Comparison of ENCODE assay signal across 12 cellular contexts in the genomic region with DNA sequence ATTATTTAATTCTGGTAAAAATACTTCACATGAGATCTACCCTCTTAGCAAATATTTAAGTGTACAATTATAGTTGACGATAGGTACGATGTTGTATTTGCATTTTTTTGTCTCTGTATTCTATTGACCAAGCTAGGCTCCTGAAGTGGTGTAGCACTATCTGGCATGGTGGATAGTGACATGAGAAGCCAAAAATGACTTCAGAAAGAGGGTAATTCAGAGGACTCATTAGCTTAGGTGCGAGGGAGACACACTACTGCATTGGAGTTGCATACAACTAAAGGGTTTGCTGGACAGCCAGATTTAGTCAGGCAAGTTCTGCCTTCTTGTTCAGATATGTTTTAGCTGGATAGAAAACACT. TPM values are rescaled to one million over a fixed set of nuclear protein-coding genes. Genes with fewer than 3 reads are reported as not detected.
A peak's percentile ranks its signal among the peaks of the same experiment; 100 is the strongest.
DNase-seq lines count a peak whose midpoint lies in the region; ATAC-seq, FAIRE-seq and TF ChIP-seq lines count a peak whose summit lies in the region.
"Had no signal": no experiment of that assay in that cellular context is flagged by ENCODE, and none has a peak within 500 bp of the region (broad histone marks: within the 10 kb centered on the region; RNA-seq: fewer than 3 reads in every experiment).

No MANE protein-coding gene starts in this region.

- no peaks in the 10 kb centered on the region for H3K27me3 ChIP-seq in breast epithelium

- H3K4me3 Mint-ChIP-seq in naive B cell: peak overlapping the region; percentile 56 to 87 (median 75)

- H3K4me1 Mint-ChIP-seq in naive B cell: peaks cover 34 to 51% (median 35%) of the 10 kb centered on the region in 3 donors

- no peak overlapping the region for H3K4me3 ChIP-seq in breast epithelium

- no peak for TF ChIP-seq POLR2A in breast epithelium (IDR thresholded peaks at IDR 0.05)

- ATAC-seq in GM21825 (IDR thresholded peaks at IDR 0.05; ENCODE audit: unreplicated experiment): peak; percentile 60
- ATAC-seq in HG03280 (IDR thresholded peaks at IDR 0.05; ENCODE audit: unreplicated experiment): peak; percentile 49
- peak; percentile 45 to 47 for ATAC-seq in naive B cell (ENCODE audit: low read depth in 2 of 2)

- H3K9me3 Mint-ChIP-seq in naive B cell: peaks cover 3 to 20% (median 8%) of the 10 kb centered on the region in 7 donors

- DNase-seq in GM19239 (ENCODE audit: insufficient read length, low spot score) (no peak), naive B cell (no peak), breast epithelium (ENCODE audit: low spot score in 2 of 2) (no peak), NCI-H1436 treated with DMSO at 0.1 percent for 48 hours (lab: John Stamatoyannopoulos, UW) (no peak), KBM-7 (no peak)
- DNase-seq: DMS153; kidney glomerular epithelial cell; stimulated activated CD4-positive, alpha-beta T cell treated with anti-CD3 and anti-CD28 coated beads, Interleukin-2, amount 100 ng/mL, for 48 hours; substantia nigra; T1000 had no signal

- TF ChIP-seq CTCF in breast epithelium (IDR thresholded peaks at IDR 0.05): no peak

- peak; percentile 82 for FAIRE-seq in GM19239 (lab: Jason Lieb, UNC)

- H3K27me3 Mint-ChIP-seq in naive B cell: no peaks in the 10 kb centered on the region

- intact Hi-C loops in breast epithelium (cut with DNase I; ENCODE audit: low total_unique reads): no loop called here

- peak overlapping the region in 5 of 6 donors; percentile 53 to 95 (median 87) for H3K27ac Mint-ChIP-seq in naive B cell

- no peaks in the 10 kb centered on the region for H3K4me1 ChIP-seq in breast epithelium

- H3K9me3 ChIP-seq in breast epithelium: no peaks in the 10 kb centered on the region

- H3K27ac ChIP-seq in breast epithelium: no peak overlapping the region

- no peaks in the 10 kb centered on the region for H3K36me3 ChIP-seq in breast epithelium

- peaks cover 0 to 12% of the 10 kb centered on the region in 2 donors for H3K36me3 Mint-ChIP-seq in naive B cell

- in situ Hi-C loops in KBM-7 (cut with MboI; ENCODE audit: low pct_unique_long_range_greater_than_20kb, low sequenced_read_pairs): no loop called here

RNA-seq across cellular contexts. Expression of a gene that starts 50.6 kb away (rescaled TPM):
- 10 to 100 TPM; 19.6 to 28.0 (median 21.9) TPM for polyA plus RNA-seq in naive B cell (ENCODE audit: low read depth in 6 of 6)
- 1 to 10 TPM in 2 of 3 donors, under 1 TPM in 1; 0.96 to 1.6 (median 1.6) TPM for total RNA-seq in breast epithelium
